1 cellular context compared by ENCODE assay signal in the genomic region with DNA sequence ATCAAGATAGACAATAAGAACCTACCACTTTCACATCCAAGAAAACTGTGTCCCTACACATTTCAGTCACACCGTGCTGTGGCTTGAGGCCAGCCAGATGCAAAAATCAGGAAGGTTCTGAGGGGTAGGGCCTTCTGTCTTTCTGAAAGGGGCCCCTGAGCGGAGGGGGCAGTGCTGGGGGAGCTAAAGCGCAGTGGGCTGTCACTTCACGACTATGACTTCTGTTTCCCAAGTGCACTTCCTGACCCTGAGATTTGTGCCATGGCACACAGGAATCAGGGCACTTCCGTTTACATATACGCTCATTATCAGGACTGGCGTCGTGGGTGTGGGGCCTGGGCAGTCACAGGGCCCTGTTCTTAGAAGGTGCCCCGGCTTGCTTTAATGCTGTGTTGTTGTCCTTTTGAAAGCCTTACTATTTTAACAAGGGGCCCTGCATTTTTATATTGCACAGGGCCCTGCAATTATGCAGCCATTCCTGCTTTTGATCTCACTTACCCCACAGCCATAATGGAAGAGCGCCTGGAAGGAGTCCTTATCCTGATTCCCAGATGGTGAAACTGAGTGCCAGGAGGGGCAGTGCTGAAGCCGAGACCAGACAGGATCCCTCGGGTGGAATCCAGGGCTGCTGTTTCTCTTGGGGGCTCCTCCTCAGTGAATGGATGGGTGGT.
TF ChIP-seq lines count a peak whose summit lies in the region.

No MANE protein-coding gene starts in this region.

TF ChIP-seq in HepG2, 621 proteins besides CTCF, POLR2A, EP300 and RAD21 (continued from another document and continues in another):
- TF ChIP-seq, protein P1, sequence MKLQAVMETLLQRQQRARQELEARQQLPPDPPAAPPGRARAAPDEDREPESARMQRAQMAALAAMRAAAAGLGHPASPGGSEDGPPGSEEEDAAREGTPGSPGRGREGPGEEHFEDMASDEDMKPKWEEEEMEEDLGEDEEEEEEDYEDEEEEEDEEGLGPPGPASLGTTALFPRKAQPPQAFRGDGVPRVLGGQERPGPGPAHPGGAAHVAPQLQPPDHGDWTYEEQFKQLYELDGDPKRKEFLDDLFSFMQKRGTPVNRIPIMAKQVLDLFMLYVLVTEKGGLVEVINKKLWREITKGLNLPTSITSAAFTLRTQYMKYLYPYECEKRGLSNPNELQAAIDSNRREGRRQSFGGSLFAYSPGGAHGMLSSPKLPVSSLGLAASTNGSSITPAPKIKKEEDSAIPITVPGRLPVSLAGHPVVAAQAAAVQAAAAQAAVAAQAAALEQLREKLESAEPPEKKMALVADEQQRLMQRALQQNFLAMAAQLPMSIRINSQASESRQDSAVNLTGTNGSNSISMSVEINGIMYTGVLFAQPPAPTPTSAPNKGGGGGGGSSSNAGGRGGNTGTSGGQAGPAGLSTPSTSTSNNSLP (IDR thresholded peaks at IDR 0.05; ENCODE audit: low read depth, low read length), result no peak
- TF ChIP-seq CHD4 (IDR thresholded peaks at IDR 0.05; ENCODE audit: borderline replicate concordance, low read length) (no peak), ZNF777 (CRISPR knock-in tag; IDR thresholded peaks at IDR 0.05) (0 out of 2 replicates have a peak, but pooled peaks have one; percentile 2), NR2C2 (CRISPR knock-in tag; IDR thresholded peaks at IDR 0.05; ENCODE audit: borderline replicate concordance) (no peak), MED1 (CRISPR knock-in tag; IDR thresholded peaks at IDR 0.05) (peak; percentile 49; the same call in 1 of the 2 replicates), MAFF (IDR thresholded peaks at IDR 0.05; ENCODE audit: low read depth, low read length) (no peak), SRY (CRISPR knock-in tag; IDR thresholded peaks at IDR 0.05) (no peak), ZNF354B (CRISPR knock-in tag; IDR thresholded peaks at IDR 0.05) (no peak), ZNF549 (CRISPR knock-in tag; IDR thresholded peaks at IDR 0.05) (no peak), POLR2AphosphoS5 (IDR thresholded peaks at IDR 0.05; ENCODE audit: low read depth, low read length) (no peak), HOXA3 (CRISPR knock-in tag; IDR thresholded peaks at IDR 0.05) (peak; percentile 63; the same call in 1 of the 2 replicates), ZNF20 (CRISPR knock-in tag; IDR thresholded peaks at IDR 0.05) (no peak), CC2D1A (CRISPR knock-in tag; IDR thresholded peaks at IDR 0.05) (no peak), RELA (CRISPR knock-in tag; IDR thresholded peaks at IDR 0.05) (no peak), KLF13 (CRISPR knock-in tag; IDR thresholded peaks at IDR 0.05) (no peak), SALL1 (CRISPR knock-in tag; IDR thresholded peaks at IDR 0.05) (peak; percentile 59), ZNF563 (CRISPR knock-in tag; IDR thresholded peaks at IDR 0.05) (no peak; the same call in 1 of the 2 replicates), ZNF33B (CRISPR knock-in tag; IDR thresholded peaks at IDR 0.05) (no peak), NR2F1 (CRISPR knock-in tag; IDR thresholded peaks at IDR 0.05) (no peak), ZNF441 (CRISPR knock-in tag; IDR thresholded peaks at IDR 0.05; ENCODE audit: borderline replicate concordance) (peak; percentile 60; the same call in 1 of the 2 replicates), ZNF317 (CRISPR knock-in tag; IDR thresholded peaks at IDR 0.05) (0 out of 2 replicates have a peak, but pooled peaks have one; percentile 40), ZMYM2 (CRISPR knock-in tag; IDR thresholded peaks at IDR 0.05) (no peak), ZNF235 (CRISPR knock-in tag; IDR thresholded peaks at IDR 0.05; ENCODE audit: borderline replicate concordance) (no peak), GABPA (IDR thresholded peaks at IDR 0.05; ENCODE audit: low read depth, low read length) (no peak), GABPA (CRISPR knock-in tag; IDR thresholded peaks at IDR 0.05; ENCODE audit: low read depth) (peak; percentile 52), ZNF850 (CRISPR knock-in tag; conservative IDR thresholded peaks at IDR 0.05) (no peak), ZMYM3 (CRISPR knock-in tag; IDR thresholded peaks at IDR 0.05) (no peak), HDAC2 (CRISPR knock-in tag; IDR thresholded peaks at IDR 0.05) (0 out of 2 replicates have a peak, but pooled peaks have one; percentile 12), ZNF24 (IDR thresholded peaks at IDR 0.05) (no peak), ZNF550 (CRISPR knock-in tag; IDR thresholded peaks at IDR 0.05; ENCODE audit: borderline replicate concordance) (no peak), ZNF761 (CRISPR knock-in tag; conservative IDR thresholded peaks at IDR 0.05) (0 out of 2 replicates have a peak, but pooled peaks have one; percentile 3), ZNF792 (CRISPR knock-in tag; IDR thresholded peaks at IDR 0.05) (no peak), FOXC1 (CRISPR knock-in tag; IDR thresholded peaks at IDR 0.05; ENCODE audit: borderline replicate concordance) (no peak), ELF3 (CRISPR knock-in tag; IDR thresholded peaks at IDR 0.05) (no peak)
- TF ChIP-seq, protein P2, sequence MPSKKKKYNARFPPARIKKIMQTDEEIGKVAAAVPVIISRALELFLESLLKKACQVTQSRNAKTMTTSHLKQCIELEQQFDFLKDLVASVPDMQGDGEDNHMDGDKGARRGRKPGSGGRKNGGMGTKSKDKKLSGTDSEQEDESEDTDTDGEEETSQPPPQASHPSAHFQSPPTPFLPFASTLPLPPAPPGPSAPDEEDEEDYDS (CRISPR knock-in tag; IDR thresholded peaks at IDR 0.05), result no peak
- TF ChIP-seq, protein P3, sequence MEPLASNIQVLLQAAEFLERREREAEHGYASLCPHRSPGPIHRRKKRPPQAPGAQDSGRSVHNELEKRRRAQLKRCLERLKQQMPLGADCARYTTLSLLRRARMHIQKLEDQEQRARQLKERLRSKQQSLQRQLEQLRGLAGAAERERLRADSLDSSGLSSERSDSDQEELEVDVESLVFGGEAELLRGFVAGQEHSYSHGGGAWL (CRISPR knock-in tag; IDR thresholded peaks at IDR 0.05), result no peak
- TF ChIP-seq, protein P4, sequence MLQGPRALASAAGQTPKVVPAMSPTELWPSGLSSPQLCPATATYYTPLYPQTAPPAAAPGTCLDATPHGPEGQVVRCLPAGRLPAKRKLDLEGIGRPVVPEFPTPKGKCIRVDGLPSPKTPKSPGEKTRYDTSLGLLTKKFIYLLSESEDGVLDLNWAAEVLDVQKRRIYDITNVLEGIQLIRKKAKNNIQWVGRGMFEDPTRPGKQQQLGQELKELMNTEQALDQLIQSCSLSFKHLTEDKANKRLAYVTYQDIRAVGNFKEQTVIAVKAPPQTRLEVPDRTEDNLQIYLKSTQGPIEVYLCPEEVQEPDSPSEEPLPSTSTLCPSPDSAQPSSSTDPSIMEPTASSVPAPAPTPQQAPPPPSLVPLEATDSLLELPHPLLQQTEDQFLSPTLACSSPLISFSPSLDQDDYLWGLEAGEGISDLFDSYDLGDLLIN (CRISPR knock-in tag; IDR thresholded peaks at IDR 0.05; ENCODE audit: borderline replicate concordance), result no peak
- TF ChIP-seq, protein P5, sequence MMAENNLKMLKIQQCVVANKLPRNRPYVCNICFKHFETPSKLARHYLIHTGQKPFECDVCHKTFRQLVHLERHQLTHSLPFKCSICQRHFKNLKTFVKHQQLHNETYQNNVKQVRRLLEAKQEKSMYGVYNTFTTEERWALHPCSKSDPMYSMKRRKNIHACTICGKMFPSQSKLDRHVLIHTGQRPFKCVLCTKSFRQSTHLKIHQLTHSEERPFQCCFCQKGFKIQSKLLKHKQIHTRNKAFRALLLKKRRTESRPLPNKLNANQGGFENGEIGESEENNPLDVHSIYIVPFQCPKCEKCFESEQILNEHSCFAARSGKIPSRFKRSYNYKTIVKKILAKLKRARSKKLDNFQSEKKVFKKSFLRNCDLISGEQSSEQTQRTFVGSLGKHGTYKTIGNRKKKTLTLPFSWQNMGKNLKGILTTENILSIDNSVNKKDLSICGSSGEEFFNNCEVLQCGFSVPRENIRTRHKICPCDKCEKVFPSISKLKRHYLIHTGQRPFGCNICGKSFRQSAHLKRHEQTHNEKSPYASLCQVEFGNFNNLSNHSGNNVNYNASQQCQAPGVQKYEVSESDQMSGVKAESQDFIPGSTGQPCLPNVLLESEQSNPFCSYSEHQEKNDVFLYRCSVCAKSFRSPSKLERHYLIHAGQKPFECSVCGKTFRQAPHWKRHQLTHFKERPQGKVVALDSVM (CRISPR knock-in tag; IDR thresholded peaks at IDR 0.05), result no peak
- TF ChIP-seq, protein P6, sequence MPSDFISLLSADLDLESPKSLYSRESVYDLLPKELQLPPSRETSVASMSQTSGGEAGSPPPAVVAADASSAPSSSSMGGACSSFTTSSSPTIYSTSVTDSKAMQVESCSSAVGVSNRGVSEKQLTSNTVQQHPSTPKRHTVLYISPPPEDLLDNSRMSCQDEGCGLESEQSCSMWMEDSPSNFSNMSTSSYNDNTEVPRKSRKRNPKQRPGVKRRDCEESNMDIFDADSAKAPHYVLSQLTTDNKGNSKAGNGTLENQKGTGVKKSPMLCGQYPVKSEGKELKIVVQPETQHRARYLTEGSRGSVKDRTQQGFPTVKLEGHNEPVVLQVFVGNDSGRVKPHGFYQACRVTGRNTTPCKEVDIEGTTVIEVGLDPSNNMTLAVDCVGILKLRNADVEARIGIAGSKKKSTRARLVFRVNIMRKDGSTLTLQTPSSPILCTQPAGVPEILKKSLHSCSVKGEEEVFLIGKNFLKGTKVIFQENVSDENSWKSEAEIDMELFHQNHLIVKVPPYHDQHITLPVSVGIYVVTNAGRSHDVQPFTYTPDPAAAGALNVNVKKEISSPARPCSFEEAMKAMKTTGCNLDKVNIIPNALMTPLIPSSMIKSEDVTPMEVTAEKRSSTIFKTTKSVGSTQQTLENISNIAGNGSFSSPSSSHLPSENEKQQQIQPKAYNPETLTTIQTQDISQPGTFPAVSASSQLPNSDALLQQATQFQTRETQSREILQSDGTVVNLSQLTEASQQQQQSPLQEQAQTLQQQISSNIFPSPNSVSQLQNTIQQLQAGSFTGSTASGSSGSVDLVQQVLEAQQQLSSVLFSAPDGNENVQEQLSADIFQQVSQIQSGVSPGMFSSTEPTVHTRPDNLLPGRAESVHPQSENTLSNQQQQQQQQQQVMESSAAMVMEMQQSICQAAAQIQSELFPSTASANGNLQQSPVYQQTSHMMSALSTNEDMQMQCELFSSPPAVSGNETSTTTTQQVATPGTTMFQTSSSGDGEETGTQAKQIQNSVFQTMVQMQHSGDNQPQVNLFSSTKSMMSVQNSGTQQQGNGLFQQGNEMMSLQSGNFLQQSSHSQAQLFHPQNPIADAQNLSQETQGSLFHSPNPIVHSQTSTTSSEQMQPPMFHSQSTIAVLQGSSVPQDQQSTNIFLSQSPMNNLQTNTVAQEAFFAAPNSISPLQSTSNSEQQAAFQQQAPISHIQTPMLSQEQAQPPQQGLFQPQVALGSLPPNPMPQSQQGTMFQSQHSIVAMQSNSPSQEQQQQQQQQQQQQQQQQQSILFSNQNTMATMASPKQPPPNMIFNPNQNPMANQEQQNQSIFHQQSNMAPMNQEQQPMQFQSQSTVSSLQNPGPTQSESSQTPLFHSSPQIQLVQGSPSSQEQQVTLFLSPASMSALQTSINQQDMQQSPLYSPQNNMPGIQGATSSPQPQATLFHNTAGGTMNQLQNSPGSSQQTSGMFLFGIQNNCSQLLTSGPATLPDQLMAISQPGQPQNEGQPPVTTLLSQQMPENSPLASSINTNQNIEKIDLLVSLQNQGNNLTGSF (CRISPR knock-in tag; IDR thresholded peaks at IDR 0.05), result 0 out of 2 replicates have a peak, but pooled peaks have one; percentile 37
- TF ChIP-seq, protein P7, sequence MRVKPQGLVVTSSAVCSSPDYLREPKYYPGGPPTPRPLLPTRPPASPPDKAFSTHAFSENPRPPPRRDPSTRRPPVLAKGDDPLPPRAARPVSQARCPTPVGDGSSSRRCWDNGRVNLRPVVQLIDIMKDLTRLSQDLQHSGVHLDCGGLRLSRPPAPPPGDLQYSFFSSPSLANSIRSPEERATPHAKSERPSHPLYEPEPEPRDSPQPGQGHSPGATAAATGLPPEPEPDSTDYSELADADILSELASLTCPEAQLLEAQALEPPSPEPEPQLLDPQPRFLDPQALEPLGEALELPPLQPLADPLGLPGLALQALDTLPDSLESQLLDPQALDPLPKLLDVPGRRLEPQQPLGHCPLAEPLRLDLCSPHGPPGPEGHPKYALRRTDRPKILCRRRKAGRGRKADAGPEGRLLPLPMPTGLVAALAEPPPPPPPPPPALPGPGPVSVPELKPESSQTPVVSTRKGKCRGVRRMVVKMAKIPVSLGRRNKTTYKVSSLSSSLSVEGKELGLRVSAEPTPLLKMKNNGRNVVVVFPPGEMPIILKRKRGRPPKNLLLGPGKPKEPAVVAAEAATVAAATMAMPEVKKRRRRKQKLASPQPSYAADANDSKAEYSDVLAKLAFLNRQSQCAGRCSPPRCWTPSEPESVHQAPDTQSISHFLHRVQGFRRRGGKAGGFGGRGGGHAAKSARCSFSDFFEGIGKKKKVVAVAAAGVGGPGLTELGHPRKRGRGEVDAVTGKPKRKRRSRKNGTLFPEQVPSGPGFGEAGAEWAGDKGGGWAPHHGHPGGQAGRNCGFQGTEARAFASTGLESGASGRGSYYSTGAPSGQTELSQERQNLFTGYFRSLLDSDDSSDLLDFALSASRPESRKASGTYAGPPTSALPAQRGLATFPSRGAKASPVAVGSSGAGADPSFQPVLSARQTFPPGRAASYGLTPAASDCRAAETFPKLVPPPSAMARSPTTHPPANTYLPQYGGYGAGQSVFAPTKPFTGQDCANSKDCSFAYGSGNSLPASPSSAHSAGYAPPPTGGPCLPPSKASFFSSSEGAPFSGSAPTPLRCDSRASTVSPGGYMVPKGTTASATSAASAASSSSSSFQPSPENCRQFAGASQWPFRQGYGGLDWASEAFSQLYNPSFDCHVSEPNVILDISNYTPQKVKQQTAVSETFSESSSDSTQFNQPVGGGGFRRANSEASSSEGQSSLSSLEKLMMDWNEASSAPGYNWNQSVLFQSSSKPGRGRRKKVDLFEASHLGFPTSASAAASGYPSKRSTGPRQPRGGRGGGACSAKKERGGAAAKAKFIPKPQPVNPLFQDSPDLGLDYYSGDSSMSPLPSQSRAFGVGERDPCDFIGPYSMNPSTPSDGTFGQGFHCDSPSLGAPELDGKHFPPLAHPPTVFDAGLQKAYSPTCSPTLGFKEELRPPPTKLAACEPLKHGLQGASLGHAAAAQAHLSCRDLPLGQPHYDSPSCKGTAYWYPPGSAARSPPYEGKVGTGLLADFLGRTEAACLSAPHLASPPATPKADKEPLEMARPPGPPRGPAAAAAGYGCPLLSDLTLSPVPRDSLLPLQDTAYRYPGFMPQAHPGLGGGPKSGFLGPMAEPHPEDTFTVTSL (CRISPR knock-in tag; IDR thresholded peaks at IDR 0.05; ENCODE audit: borderline replicate concordance), result no peak
- TF ChIP-seq, protein P8, sequence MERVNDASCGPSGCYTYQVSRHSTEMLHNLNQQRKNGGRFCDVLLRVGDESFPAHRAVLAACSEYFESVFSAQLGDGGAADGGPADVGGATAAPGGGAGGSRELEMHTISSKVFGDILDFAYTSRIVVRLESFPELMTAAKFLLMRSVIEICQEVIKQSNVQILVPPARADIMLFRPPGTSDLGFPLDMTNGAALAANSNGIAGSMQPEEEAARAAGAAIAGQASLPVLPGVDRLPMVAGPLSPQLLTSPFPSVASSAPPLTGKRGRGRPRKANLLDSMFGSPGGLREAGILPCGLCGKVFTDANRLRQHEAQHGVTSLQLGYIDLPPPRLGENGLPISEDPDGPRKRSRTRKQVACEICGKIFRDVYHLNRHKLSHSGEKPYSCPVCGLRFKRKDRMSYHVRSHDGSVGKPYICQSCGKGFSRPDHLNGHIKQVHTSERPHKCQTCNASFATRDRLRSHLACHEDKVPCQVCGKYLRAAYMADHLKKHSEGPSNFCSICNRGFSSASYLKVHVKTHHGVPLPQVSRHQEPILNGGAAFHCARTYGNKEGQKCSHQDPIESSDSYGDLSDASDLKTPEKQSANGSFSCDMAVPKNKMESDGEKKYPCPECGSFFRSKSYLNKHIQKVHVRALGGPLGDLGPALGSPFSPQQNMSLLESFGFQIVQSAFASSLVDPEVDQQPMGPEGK (CRISPR knock-in tag; IDR thresholded peaks at IDR 0.05), result peak; percentile 78
